1 cellular context compared by ENCODE assay signal in genomic region chr20:37911838-37912273, GRCh38.
TF ChIP-seq lines count a peak whose summit lies in the region.

No MANE protein-coding gene starts in this region.

TF ChIP-seq in HepG2, 621 proteins besides CTCF, POLR2A, EP300 and RAD21 (continued from another document):
- TF ChIP-seq, protein P1, sequence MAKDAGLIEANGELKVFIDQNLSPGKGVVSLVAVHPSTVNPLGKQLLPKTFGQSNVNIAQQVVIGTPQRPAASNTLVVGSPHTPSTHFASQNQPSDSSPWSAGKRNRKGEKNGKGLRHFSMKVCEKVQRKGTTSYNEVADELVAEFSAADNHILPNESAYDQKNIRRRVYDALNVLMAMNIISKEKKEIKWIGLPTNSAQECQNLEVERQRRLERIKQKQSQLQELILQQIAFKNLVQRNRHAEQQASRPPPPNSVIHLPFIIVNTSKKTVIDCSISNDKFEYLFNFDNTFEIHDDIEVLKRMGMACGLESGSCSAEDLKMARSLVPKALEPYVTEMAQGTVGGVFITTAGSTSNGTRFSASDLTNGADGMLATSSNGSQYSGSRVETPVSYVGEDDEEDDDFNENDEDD (CRISPR knock-in tag; IDR thresholded peaks at IDR 0.05; ENCODE audit: borderline replicate concordance), result 0 out of 2 replicates have a peak, but pooled peaks have one; percentile 32
- TF ChIP-seq TBP (CRISPR knock-in tag; IDR thresholded peaks at IDR 0.05) (no peak), ZMYM3 (CRISPR knock-in tag; IDR thresholded peaks at IDR 0.05) (peak; percentile 38; the same call in 1 of the 2 replicates), ZNF629 (CRISPR knock-in tag; conservative IDR thresholded peaks at IDR 0.05) (peak; percentile 80), ZBTB44 (CRISPR knock-in tag; IDR thresholded peaks at IDR 0.05) (no peak), ZNF672 (CRISPR knock-in tag; IDR thresholded peaks at IDR 0.05) (0 out of 2 replicates have a peak, but pooled peaks have one; percentile 44)
